Comparison of ENCODE assay signal across 29 cellular contexts in the genomic region with DNA sequence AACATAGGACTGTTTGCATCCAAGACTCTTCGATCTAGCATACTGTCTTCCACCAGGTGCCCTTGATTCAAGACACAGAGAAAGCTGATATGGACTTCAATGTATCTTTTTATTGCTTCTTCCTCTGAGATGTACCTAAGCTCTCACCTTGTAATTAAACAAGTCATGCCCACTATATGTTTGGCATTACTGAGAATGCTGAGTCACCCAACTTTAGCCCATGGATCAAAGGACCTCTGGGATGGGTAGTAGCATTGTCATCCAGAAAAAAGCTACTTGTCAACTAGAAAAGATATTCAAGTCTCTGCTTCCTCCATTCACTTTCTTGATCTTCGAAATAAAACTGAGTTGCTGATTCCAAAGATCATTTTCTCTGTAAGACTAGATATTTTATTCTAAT. TPM values are rescaled to one million over a fixed set of nuclear protein-coding genes. Genes with fewer than 3 reads are reported as not detected.
"Had no signal": no experiment of that assay in that cellular context is flagged by ENCODE, and none has a peak within 500 bp of the region (broad histone marks: within the 10 kb centered on the region; RNA-seq: fewer than 3 reads in every experiment).

No MANE protein-coding gene starts in this region.

- H2AFZ ChIP-seq: neural progenitor cell, parathyroid adenoma had no signal

- DNase-seq: natural killer cell; occipital lobe; ovary; posterior cingulate gyrus; psoas muscle; right cardiac atrium; spleen; stimulated activated CD4-positive, alpha-beta T cell treated with anti-CD3 and anti-CD28 coated beads, Interleukin-12 subunit alpha, Interleukin-12 subunit beta, amount 100 ng/mL, for 4 hours; stimulated activated CD4-positive, alpha-beta T cell treated with anti-CD3 and anti-CD28 coated beads, Interleukin-1b, Interleukin-23, amount 100 ng/mL, for 48 hours; stimulated activated CD4-positive, alpha-beta T cell treated with anti-CD3 and anti-CD28 coated beads, Interleukin-4, amount 100 ng/mL, for 1 hour; stimulated activated CD4-positive, alpha-beta T cell treated with anti-CD3 and anti-CD28 coated beads, Interleukin-4, amount 100 ng/mL, for 4 hours; stimulated activated CD8-positive, alpha-beta memory T cell treated with anti-CD3 and anti-CD28 coated beads, Interleukin-4, amount 100 ng/mL, for 48 hours; stimulated activated naive CD4-positive, alpha-beta T cell; stimulated activated naive CD8-positive, alpha-beta T cell treated with anti-CD3 and anti-CD28 coated beads, Interleukin-15, amount 100 ng/mL, for 72 hours; stimulated activated naive CD8-positive, alpha-beta T cell treated with anti-CD3 and anti-CD28 coated beads, Interleukin-15, Interleukin-2, amounts not matched to agents 100 U/mL and 50 U/mL, for 24 hours; substantia nigra; testis; tibial artery; transverse colon; upper lobe of right lung; uterus had no signal

- H3K4me2 ChIP-seq: neural progenitor cell, smooth muscle cell had no signal

- H3K4me3 ChIP-seq: neural progenitor cell, ovary, psoas muscle, skin epidermis, smooth muscle cell, spleen, suprapubic skin, testis, tibial artery, transverse colon, upper lobe of right lung, uterus had no signal

- H3K79me2 ChIP-seq: parathyroid adenoma had no signal

- H3K36me3 ChIP-seq: neural progenitor cell, ovary, spleen, suprapubic skin, tibial artery, transverse colon, upper lobe of right lung, uterus had no signal

- ATAC-seq: natural killer cell; psoas muscle; right cardiac atrium; sciatic nerve; stimulated activated memory B cell treated with anti-CD40 and anti-IgM and Interleukin-4, amounts not matched to agents 10 μg/mL and 1 μg/mL and 100 μg/mL, for 72 hours; stimulated activated naive CD8-positive, alpha-beta T cell treated with anti-CD3 and anti-CD28 coated beads, Interleukin-15, amount 100 ng/mL, for 72 hours; stimulated activated naive CD8-positive, alpha-beta T cell treated with anti-CD3 and anti-CD28 coated beads, Interleukin-15, Interleukin-2, amounts not matched to agents 100 U/mL and 50 U/mL, for 24 hours; upper lobe of right lung had no signal

- H3K9ac ChIP-seq: neural progenitor cell, parathyroid adenoma had no signal

- H3K9me3 ChIP-seq: ovary, psoas muscle, spleen, suprapubic skin, testis, tibial artery, transverse colon, upper lobe of right lung, uterus had no signal

- H3K27me3 ChIP-seq: neural progenitor cell, ovary, spleen, suprapubic skin, testis, tibial artery, transverse colon, upper lobe of right lung, uterus had no signal

- H3K27ac ChIP-seq: neural progenitor cell, ovary, parathyroid adenoma, psoas muscle, skin epidermis, spleen, suprapubic skin, testis, tibial artery, transverse colon, upper lobe of right lung, uterus had no signal

- H3K4me1 ChIP-seq: neural progenitor cell, parathyroid adenoma, psoas muscle, spleen, suprapubic skin, testis, tibial artery, transverse colon, upper lobe of right lung, uterus had no signal

RNA-seq across cellular contexts. Expression of gene CDH8, which starts 37.8 kb away (rescaled TPM):
- total RNA-seq: natural killer cell, osteoblast, right cardiac atrium, sciatic nerve had no signal
